8 cellular contexts compared by ENCODE assay signal in genomic region chr2:37829202-37829601, GRCh38.
A peak's percentile ranks its signal among the peaks of the same experiment; 100 is the strongest.
DNase-seq lines count a peak whose midpoint lies in the region; ATAC-seq and TF ChIP-seq lines count a peak whose summit lies in the region.

No MANE protein-coding gene starts in this region.

- no peak overlapping the region for H3K9ac ChIP-seq in PC-3 (ENCODE audit: low read length)

- no peak overlapping the region for H3K4me3 Mint-ChIP-seq in immature natural killer cell

- H3K4me1 ChIP-seq in PC-3 (ENCODE audit: insufficient read depth, low read length), result peaks cover 8% of the 10 kb centered on the region; the same call in 1 of the 2 replicates

- POLR2A ChIA-PET in PC-3 (lab: Charles Lee; ENCODE audit: unreplicated experiment), result no interaction called here

- intact Hi-C loops in PC-3 (cut with micrococcal nuclease), result no loop called here

- H4K20me1 ChIP-seq in PC-3 (ENCODE audit: low read length), result no peaks in the 10 kb centered on the region

- 0 out of 2 replicates have a peak, but pooled peaks have one; percentile 30 for ATAC-seq in PC-3
- ATAC-seq in esophagus mucosa, result peak; percentile 41
- peak; percentile 71 for ATAC-seq in omental fat pad (ENCODE audit: low FRiP score)

- H3K27ac Mint-ChIP-seq in immature natural killer cell, result no peak overlapping the region

- no peaks in the 10 kb centered on the region for H3K9me3 ChIP-seq in PC-3 (ENCODE audit: low read length)

- peaks cover 22 to 25% of the 10 kb centered on the region in 2 donors for H3K4me1 Mint-ChIP-seq in immature natural killer cell

- no peaks in the 10 kb centered on the region for H3K79me2 ChIP-seq in PC-3 (ENCODE audit: low read length)

- no peak overlapping the region for H3K4me2 ChIP-seq in PC-3 (ENCODE audit: low read length)

- no peak overlapping the region for H3K4me3 ChIP-seq in PC-3 (ENCODE audit: low read length)

- BruUV-seq in PC-3 (replicated peaks; lab: Mats Ljungman, UMichigan), result no TSS peak

- peak; percentile 71 for DNase-seq in GDM1 (lab: John Stamatoyannopoulos, UW)
- DNase-seq in PC-3, result peak; percentile 52
- DNase-seq in omental fat pad (ENCODE audit: low spot score), result no peak
- no peak for DNase-seq in immature natural killer cell
- DNase-seq in NCI-H187 (lab: John Stamatoyannopoulos, UW), result no peak
- no peak for DNase-seq in effector CD4-positive, alpha-beta T cell
- no peak for DNase-seq in cortex of kidney (lab: John Stamatoyannopoulos, UW)

- H3K36me3 ChIP-seq in PC-3 (ENCODE audit: low read depth, low read length), result no peaks in the 10 kb centered on the region

- no peak for TF ChIP-seq CTCF in PC-3 (conservative IDR thresholded peaks at IDR 0.05; ENCODE audit: low read depth, low read length)
- TF ChIP-seq CTCF in omental fat pad (IDR thresholded peaks at IDR 0.05), result no peak

- H2AFZ ChIP-seq in PC-3 (ENCODE audit: low read length), result no peak overlapping the region

- CTCF ChIA-PET in PC-3 (lab: Charles Lee), result no interaction called here

- no peak overlapping the region for H3K27ac ChIP-seq in PC-3 (ENCODE audit: low read length)

- H3K9me2 ChIP-seq in PC-3 (replicated peaks; ENCODE audit: low read length), result no peaks in the 10 kb centered on the region

- no peaks in the 10 kb centered on the region for H3K36me3 Mint-ChIP-seq in immature natural killer cell

- H3K9me3 Mint-ChIP-seq in immature natural killer cell, result no peaks in the 10 kb centered on the region

- peaks cover 0 to 7% (median 0%) of the 10 kb centered on the region in 3 donors for H3K27me3 Mint-ChIP-seq in immature natural killer cell (ENCODE audit: low read depth in 3 of 3)

- H3F3A ChIP-seq in PC-3 (ENCODE audit: low read length, unreplicated experiment), result no peaks in the 10 kb centered on the region

- H3K27me3 ChIP-seq in PC-3 (ENCODE audit: low read length), result no peaks in the 10 kb centered on the region

Comparison
In these comparisons a context has a peak if more than half of its experiments do, and no peak if none do; other contexts are left out.
1. DNase-seq: peak in GDM1 (single experiment) and PC-3 (single experiment); none in omental fat pad (single experiment), immature natural killer cell (0 of 3), NCI-H187 (0 of 2), effector CD4-positive, alpha-beta T cell (single experiment) and cortex of kidney (single experiment).
2. Peak in every context shown above with its lines, with median percentiles within 50 percentile points of each other: ATAC-seq.